1 cellular context compared by ENCODE assay signal in the genomic region with DNA sequence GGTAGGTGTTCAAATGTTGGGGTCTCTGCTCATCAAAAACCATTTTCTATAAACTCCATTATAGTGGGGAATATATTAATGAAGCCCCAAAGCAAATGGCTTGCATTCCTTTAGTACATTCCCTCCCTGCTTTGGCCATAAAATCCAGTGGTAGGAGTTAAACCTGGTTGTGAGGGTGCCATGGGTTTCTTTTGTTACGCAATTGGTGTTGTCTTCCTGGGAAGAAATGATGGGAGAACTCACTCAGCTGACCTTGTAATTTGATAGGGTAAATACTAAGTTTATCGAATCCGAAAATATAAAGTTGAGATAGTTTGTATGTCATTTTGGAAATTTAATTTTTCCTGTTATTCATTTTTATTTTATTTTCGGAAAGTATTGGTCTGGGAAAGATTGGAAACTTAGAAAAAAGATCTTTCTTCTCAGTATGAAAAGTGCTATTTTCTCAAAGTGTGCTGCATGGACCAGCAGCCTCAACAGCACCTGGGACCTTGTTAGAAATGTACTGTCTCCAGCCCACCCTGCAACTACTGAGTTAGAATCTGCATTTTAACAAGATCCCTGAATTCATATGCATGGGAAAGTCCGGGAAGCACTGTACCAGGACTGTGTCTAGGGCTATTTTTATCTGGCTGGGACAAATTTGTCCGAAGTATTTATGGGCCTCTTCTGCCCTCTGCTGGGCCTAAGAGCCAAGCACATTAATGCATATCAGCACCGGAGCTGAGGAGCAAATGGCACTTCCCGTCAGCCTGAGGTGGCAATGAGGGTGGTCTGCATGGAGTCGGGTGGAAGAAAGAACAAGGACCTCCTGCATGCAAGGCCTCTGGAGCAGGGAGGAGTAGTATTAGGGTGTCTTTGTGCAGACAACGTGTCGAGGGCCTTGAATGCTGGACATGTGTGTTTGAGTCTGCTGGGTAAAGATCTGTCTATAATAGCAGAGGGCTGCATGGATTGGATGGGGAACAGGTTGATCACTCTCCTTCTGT.
TF ChIP-seq lines count a peak whose summit lies in the region.

No MANE protein-coding gene starts in this region.

TF ChIP-seq in K562, 482 proteins besides CTCF, POLR2A, EP300 and RAD21 (continued from another document and continues in another):
- TF ChIP-seq, protein P1, sequence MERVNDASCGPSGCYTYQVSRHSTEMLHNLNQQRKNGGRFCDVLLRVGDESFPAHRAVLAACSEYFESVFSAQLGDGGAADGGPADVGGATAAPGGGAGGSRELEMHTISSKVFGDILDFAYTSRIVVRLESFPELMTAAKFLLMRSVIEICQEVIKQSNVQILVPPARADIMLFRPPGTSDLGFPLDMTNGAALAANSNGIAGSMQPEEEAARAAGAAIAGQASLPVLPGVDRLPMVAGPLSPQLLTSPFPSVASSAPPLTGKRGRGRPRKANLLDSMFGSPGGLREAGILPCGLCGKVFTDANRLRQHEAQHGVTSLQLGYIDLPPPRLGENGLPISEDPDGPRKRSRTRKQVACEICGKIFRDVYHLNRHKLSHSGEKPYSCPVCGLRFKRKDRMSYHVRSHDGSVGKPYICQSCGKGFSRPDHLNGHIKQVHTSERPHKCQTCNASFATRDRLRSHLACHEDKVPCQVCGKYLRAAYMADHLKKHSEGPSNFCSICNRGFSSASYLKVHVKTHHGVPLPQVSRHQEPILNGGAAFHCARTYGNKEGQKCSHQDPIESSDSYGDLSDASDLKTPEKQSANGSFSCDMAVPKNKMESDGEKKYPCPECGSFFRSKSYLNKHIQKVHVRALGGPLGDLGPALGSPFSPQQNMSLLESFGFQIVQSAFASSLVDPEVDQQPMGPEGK (CRISPR knock-in tag; IDR thresholded peaks at IDR 0.05; ENCODE audit: borderline replicate concordance) = no peak
- TF ChIP-seq, protein P2, sequence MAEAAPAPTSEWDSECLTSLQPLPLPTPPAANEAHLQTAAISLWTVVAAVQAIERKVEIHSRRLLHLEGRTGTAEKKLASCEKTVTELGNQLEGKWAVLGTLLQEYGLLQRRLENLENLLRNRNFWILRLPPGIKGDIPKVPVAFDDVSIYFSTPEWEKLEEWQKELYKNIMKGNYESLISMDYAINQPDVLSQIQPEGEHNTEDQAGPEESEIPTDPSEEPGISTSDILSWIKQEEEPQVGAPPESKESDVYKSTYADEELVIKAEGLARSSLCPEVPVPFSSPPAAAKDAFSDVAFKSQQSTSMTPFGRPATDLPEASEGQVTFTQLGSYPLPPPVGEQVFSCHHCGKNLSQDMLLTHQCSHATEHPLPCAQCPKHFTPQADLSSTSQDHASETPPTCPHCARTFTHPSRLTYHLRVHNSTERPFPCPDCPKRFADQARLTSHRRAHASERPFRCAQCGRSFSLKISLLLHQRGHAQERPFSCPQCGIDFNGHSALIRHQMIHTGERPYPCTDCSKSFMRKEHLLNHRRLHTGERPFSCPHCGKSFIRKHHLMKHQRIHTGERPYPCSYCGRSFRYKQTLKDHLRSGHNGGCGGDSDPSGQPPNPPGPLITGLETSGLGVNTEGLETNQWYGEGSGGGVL (CRISPR knock-in tag; IDR thresholded peaks at IDR 0.05) = no peak
- peak; percentile 79 for TF ChIP-seq MEF2A (IDR thresholded peaks at IDR 0.05; ENCODE audit: control insufficient read depth, low read depth, low read length)
- peak; percentile 19; the same call in 1 of the 2 replicates for TF ChIP-seq RB1 (IDR thresholded peaks at IDR 0.05; ENCODE audit: low read depth)
- TF ChIP-seq ZKSCAN8 (CRISPR knock-in tag; IDR thresholded peaks at IDR 0.05) = no peak
- TF ChIP-seq, protein P3, sequence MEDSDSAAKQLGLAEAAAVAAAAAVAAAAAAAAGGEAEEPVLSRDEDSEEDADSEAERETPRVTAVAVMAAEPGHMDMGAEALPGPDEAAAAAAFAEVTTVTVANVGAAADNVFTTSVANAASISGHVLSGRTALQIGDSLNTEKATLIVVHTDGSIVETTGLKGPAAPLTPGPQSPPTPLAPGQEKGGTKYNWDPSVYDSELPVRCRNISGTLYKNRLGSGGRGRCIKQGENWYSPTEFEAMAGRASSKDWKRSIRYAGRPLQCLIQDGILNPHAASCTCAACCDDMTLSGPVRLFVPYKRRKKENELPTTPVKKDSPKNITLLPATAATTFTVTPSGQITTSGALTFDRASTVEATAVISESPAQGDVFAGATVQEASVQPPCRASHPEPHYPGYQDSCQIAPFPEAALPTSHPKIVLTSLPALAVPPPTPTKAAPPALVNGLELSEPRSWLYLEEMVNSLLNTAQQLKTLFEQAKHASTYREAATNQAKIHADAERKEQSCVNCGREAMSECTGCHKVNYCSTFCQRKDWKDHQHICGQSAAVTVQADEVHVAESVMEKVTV (CRISPR knock-in tag; IDR thresholded peaks at IDR 0.05) = peak; percentile 79
- no peak for TF ChIP-seq THRAP3 (IDR thresholded peaks at IDR 0.05; ENCODE audit: borderline replicate concordance)
- TF ChIP-seq NCOA1 (IDR thresholded peaks at IDR 0.05; ENCODE audit: low read depth) = no peak
- TF ChIP-seq LEF1 (IDR thresholded peaks at IDR 0.05) = no peak
- TF ChIP-seq, protein P4, sequence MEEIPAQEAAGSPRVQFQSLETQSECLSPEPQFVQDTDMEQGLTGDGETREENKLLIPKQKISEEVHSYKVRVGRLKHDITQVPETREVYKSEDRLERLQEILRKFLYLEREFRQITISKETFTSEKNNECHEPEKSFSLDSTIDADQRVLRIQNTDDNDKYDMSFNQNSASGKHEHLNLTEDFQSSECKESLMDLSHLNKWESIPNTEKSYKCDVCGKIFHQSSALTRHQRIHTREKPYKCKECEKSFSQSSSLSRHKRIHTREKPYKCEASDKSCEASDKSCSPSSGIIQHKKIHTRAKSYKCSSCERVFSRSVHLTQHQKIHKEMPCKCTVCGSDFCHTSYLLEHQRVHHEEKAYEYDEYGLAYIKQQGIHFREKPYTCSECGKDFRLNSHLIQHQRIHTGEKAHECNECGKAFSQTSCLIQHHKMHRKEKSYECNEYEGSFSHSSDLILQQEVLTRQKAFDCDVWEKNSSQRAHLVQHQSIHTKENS (CRISPR knock-in tag; IDR thresholded peaks at IDR 0.05) = no peak
- peak; percentile 83 for TF ChIP-seq MEF2D (tag; conservative IDR thresholded peaks at IDR 0.05; ENCODE audit: low read depth)
- TF ChIP-seq, protein P5, sequence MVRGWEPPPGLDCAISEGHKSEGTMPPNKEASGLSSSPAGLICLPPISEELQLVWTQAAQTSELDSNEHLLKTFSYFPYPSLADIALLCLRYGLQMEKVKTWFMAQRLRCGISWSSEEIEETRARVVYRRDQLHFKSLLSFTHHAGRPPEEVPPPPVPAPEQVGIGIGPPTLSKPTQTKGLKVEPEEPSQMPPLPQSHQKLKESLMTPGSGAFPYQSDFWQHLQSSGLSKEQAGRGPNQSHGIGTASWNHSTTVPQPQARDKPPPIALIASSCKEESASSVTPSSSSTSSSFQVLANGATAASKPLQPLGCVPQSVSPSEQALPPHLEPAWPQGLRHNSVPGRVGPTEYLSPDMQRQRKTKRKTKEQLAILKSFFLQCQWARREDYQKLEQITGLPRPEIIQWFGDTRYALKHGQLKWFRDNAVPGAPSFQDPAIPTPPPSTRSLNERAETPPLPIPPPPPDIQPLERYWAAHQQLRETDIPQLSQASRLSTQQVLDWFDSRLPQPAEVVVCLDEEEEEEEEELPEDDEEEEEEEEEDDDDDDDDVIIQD (CRISPR knock-in tag; IDR thresholded peaks at IDR 0.05) = no peak
- TF ChIP-seq MCM5 (IDR thresholded peaks at IDR 0.05; ENCODE audit: low read depth) = no peak
- no peak for TF ChIP-seq HNRNPL (IDR thresholded peaks at IDR 0.05; ENCODE audit: low read depth, low read length)
- TF ChIP-seq ZNF561 (CRISPR knock-in tag; conservative IDR thresholded peaks at IDR 0.05) = no peak
- no peak for TF ChIP-seq ZEB2 (IDR thresholded peaks at IDR 0.05)
- TF ChIP-seq, protein P6, sequence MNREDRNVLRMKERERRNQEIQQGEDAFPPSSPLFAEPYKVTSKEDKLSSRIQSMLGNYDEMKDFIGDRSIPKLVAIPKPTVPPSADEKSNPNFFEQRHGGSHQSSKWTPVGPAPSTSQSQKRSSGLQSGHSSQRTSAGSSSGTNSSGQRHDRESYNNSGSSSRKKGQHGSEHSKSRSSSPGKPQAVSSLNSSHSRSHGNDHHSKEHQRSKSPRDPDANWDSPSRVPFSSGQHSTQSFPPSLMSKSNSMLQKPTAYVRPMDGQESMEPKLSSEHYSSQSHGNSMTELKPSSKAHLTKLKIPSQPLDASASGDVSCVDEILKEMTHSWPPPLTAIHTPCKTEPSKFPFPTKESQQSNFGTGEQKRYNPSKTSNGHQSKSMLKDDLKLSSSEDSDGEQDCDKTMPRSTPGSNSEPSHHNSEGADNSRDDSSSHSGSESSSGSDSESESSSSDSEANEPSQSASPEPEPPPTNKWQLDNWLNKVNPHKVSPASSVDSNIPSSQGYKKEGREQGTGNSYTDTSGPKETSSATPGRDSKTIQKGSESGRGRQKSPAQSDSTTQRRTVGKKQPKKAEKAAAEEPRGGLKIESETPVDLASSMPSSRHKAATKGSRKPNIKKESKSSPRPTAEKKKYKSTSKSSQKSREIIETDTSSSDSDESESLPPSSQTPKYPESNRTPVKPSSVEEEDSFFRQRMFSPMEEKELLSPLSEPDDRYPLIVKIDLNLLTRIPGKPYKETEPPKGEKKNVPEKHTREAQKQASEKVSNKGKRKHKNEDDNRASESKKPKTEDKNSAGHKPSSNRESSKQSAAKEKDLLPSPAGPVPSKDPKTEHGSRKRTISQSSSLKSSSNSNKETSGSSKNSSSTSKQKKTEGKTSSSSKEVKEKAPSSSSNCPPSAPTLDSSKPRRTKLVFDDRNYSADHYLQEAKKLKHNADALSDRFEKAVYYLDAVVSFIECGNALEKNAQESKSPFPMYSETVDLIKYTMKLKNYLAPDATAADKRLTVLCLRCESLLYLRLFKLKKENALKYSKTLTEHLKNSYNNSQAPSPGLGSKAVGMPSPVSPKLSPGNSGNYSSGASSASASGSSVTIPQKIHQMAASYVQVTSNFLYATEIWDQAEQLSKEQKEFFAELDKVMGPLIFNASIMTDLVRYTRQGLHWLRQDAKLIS (CRISPR knock-in tag; IDR thresholded peaks at IDR 0.05) = no peak
- TF ChIP-seq FOXK1 (CRISPR knock-in tag; IDR thresholded peaks at IDR 0.05; ENCODE audit: borderline replicate concordance) = no peak
- 0 out of 2 replicates have a peak, but pooled peaks have one; percentile 51 for TF ChIP-seq EZH2 (IDR thresholded peaks at IDR 0.05; ENCODE audit: borderline replicate concordance, low read depth, low read length)
- no peak for TF ChIP-seq GTF2F1 (IDR thresholded peaks at IDR 0.05; ENCODE audit: low read depth, low read length)
- TF ChIP-seq JUND (IDR thresholded peaks at IDR 0.05; ENCODE audit: borderline replicate concordance, low read depth, low read length) = no peak
- no peak for TF ChIP-seq JUND (tag; IDR thresholded peaks at IDR 0.05; ENCODE audit: borderline replicate concordance, low read depth, low read length)
- TF ChIP-seq NBN (IDR thresholded peaks at IDR 0.05; ENCODE audit: low read depth) = no peak
- no peak for TF ChIP-seq MTA2 (IDR thresholded peaks at IDR 0.05; ENCODE audit: low read depth)
- TF ChIP-seq OTX1 (CRISPR knock-in tag; IDR thresholded peaks at IDR 0.05) = no peak
- no peak for TF ChIP-seq CEBPG (CRISPR knock-in tag; IDR thresholded peaks at IDR 0.05)
- peak in 1 of 2 experiments; percentile 25; a peak in 1 of 4 replicates for TF ChIP-seq CEBPG (tag; conservative IDR thresholded peaks at IDR 0.05 in 1 of 2, IDR thresholded peaks at IDR 0.05 in 1 of 2)
- no peak for TF ChIP-seq CC2D1A (IDR thresholded peaks at IDR 0.05)
- peak; percentile 82; the same call in 1 of the 2 replicates for TF ChIP-seq STAG1 (CRISPR knock-in tag; IDR thresholded peaks at IDR 0.05; ENCODE audit: borderline replicate concordance)
- no peak for TF ChIP-seq RBM22 (IDR thresholded peaks at IDR 0.05; ENCODE audit: low read depth, low read length, poor library complexity, severe bottlenecking)
- peak; percentile 32; the same call in 1 of the 2 replicates for TF ChIP-seq ELF1 (tag; IDR thresholded peaks at IDR 0.05)
- TF ChIP-seq, protein P7, sequence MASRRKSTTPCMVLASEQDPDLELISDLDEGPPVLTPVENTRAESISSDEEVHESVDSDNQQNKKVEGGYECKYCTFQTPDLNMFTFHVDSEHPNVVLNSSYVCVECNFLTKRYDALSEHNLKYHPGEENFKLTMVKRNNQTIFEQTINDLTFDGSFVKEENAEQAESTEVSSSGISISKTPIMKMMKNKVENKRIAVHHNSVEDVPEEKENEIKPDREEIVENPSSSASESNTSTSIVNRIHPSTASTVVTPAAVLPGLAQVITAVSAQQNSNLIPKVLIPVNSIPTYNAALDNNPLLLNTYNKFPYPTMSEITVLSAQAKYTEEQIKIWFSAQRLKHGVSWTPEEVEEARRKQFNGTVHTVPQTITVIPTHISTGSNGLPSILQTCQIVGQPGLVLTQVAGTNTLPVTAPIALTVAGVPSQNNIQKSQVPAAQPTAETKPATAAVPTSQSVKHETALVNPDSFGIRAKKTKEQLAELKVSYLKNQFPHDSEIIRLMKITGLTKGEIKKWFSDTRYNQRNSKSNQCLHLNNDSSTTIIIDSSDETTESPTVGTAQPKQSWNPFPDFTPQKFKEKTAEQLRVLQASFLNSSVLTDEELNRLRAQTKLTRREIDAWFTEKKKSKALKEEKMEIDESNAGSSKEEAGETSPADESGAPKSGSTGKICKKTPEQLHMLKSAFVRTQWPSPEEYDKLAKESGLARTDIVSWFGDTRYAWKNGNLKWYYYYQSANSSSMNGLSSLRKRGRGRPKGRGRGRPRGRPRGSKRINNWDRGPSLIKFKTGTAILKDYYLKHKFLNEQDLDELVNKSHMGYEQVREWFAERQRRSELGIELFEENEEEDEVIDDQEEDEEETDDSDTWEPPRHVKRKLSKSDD (conservative IDR thresholded peaks at IDR 0.05; ENCODE audit: low read length) = no peak
- peak; percentile 4 for TF ChIP-seq ZFP36 (IDR thresholded peaks at IDR 0.05; ENCODE audit: low read depth, low read length, partially characterized antibody)
- no peak for TF ChIP-seq MTF1 (CRISPR knock-in tag; IDR thresholded peaks at IDR 0.05; ENCODE audit: borderline replicate concordance)
- no peak for TF ChIP-seq ZNF253 (CRISPR knock-in tag; conservative IDR thresholded peaks at IDR 0.05)
- no peak for TF ChIP-seq ETV5 (CRISPR knock-in tag; IDR thresholded peaks at IDR 0.05; ENCODE audit: low read depth)
- no peak for TF ChIP-seq TEAD2 (tag; IDR thresholded peaks at IDR 0.05)
- no peak for TF ChIP-seq TCF7L2 (IDR thresholded peaks at IDR 0.05; ENCODE audit: low read depth, low read length)
- TF ChIP-seq, protein P8, sequence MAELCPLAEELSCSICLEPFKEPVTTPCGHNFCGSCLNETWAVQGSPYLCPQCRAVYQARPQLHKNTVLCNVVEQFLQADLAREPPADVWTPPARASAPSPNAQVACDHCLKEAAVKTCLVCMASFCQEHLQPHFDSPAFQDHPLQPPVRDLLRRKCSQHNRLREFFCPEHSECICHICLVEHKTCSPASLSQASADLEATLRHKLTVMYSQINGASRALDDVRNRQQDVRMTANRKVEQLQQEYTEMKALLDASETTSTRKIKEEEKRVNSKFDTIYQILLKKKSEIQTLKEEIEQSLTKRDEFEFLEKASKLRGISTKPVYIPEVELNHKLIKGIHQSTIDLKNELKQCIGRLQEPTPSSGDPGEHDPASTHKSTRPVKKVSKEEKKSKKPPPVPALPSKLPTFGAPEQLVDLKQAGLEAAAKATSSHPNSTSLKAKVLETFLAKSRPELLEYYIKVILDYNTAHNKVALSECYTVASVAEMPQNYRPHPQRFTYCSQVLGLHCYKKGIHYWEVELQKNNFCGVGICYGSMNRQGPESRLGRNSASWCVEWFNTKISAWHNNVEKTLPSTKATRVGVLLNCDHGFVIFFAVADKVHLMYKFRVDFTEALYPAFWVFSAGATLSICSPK (IDR thresholded peaks at IDR 0.05; ENCODE audit: borderline replicate concordance) = no peak
- no peak for TF ChIP-seq HNRNPLL (IDR thresholded peaks at IDR 0.05; ENCODE audit: low read depth, low read length, poor library complexity, severe bottlenecking)
- no peak for TF ChIP-seq PURB (CRISPR knock-in tag; IDR thresholded peaks at IDR 0.05; ENCODE audit: low read depth)
- TF ChIP-seq SMC3 (conservative IDR thresholded peaks at IDR 0.05; ENCODE audit: insufficient read depth, low read depth, low read length) = peak; percentile 86
- no peak for TF ChIP-seq TFAM (CRISPR knock-in tag; conservative IDR thresholded peaks at IDR 0.05)
- 0 out of 2 replicates have a peak, but pooled peaks have one; percentile 13 for TF ChIP-seq KLF16 (IDR thresholded peaks at IDR 0.05)
